In genomic region chr17:4536742-4537411, GRCh38 we compare ENCODE assay signal across 12 cellular contexts. TPM values are rescaled to one million over a fixed set of nuclear protein-coding genes. Genes with fewer than 3 reads are reported as not detected.
A peak's percentile ranks its signal among the peaks of the same experiment; 100 is the strongest.
DNase-seq lines count a peak whose midpoint lies in the region; ATAC-seq and TF ChIP-seq lines count a peak whose summit lies in the region.
"Had no signal": no experiment of that assay in that cellular context is flagged by ENCODE, and none has a peak within 500 bp of the region (broad histone marks: within the 10 kb centered on the region; RNA-seq: fewer than 3 reads in every experiment).

No MANE protein-coding gene starts in this region.

- peaks cover 20% of the 10 kb centered on the region for H3K4me1 Mint-ChIP-seq in Calu3 (ENCODE audit: low read depth, unreplicated experiment)

- peaks cover 0 to 86% (median 36%) of the 10 kb centered on the region in 3 donors for H3K4me1 ChIP-seq in gastroesophageal sphincter
- peaks cover 0 to 37% (median 22%) of the 10 kb centered on the region in 4 donors for H3K4me1 ChIP-seq in sigmoid colon

- TF ChIP-seq POLR2A in gastroesophageal sphincter (IDR thresholded peaks at IDR 0.05) (no peak), sigmoid colon (IDR thresholded peaks at IDR 0.05) (no peak)

- H3K27me3 ChIP-seq in gastroesophageal sphincter (peaks cover 24% of the 10 kb centered on the region), sigmoid colon (peaks cover 0 to 21% (median 6%) of the 10 kb centered on the region in 3 donors)

- peak; percentile 64 for ATAC-seq in gastroesophageal sphincter
- no peak for ATAC-seq in GM21447 (IDR thresholded peaks at IDR 0.05; ENCODE audit: unreplicated experiment)
- ATAC-seq: activated T-cell treated with anti-CD3 and anti-CD28 coated beads, Interleukin-2, amount 50 U/mL, for 72 hours had no signal

- peaks cover 83% of the 10 kb centered on the region for H3K36me3 Mint-ChIP-seq in Calu3 (ENCODE audit: insufficient read depth, unreplicated experiment)

- POLR2A ChIA-PET in RWPE1 (lab: Yijun Ruan, JAX; ENCODE audit: low non-redundant PET), result interaction anchor here (1.1 kb wide), 1 partner anchor 119 kb away, joined by 3 read pairs; no protein-coding TSS in a partner anchor

- no peak for DNase-seq in Calu3
- no peak for DNase-seq in RWPE1 (ENCODE audit: low spot score)
- DNase-seq in sigmoid colon, result no peak
- no peak for DNase-seq in H4 (ENCODE audit: low spot score)
- no peak for DNase-seq in HCEC 1CT
- DNase-seq in HPDE6-E6E7 (ENCODE audit: extremely low spot score), result no peak
- DNase-seq: activated T-cell treated with anti-CD3 and anti-CD28 coated beads, Interleukin-2, amount 50 U/mL, for 72 hours; effector CD4-positive, alpha-beta T cell; HFFc6 had no signal

- TF ChIP-seq CTCF in Calu3 (IDR thresholded peaks at IDR 0.05; ENCODE audit: unreplicated experiment) (no peak), RWPE1 (conservative IDR thresholded peaks at IDR 0.05; ENCODE audit: low read depth) (no peak), gastroesophageal sphincter (IDR thresholded peaks at IDR 0.05) (no peak), sigmoid colon (IDR thresholded peaks at IDR 0.05) (no peak)

- H3K9me3 ChIP-seq in gastroesophageal sphincter (no peaks in the 10 kb centered on the region), sigmoid colon (no peaks in the 10 kb centered on the region)

- H3K27ac Mint-ChIP-seq in Calu3 (ENCODE audit: unreplicated experiment), result peak overlapping the region; percentile 20
- H3K27ac Mint-ChIP-seq: activated T-cell treated with anti-CD3 and anti-CD28 coated beads, Interleukin-2, amount 50 U/mL, for 72 hours; HFFc6 had no signal

- H3K27ac ChIP-seq in RWPE1 (peak overlapping the region; percentile 71), gastroesophageal sphincter (peak overlapping the region in 3 of 4 donors; percentile 71 to 80 (median 75)), sigmoid colon (peak overlapping the region; percentile 52 to 72 (median 61))

- H3K27me3 Mint-ChIP-seq in Calu3 (ENCODE audit: unreplicated experiment), result no peaks in the 10 kb centered on the region

- CTCF ChIA-PET in Calu3 (lab: Charles Lee) (interaction anchor here (0.6 kb wide), 1 partner anchor 116 kb away, joined by 3 read pairs; no protein-coding TSS in a partner anchor), RWPE1 (lab: Yijun Ruan, JAX) (interaction anchor here (0.8 kb wide), 1 partner anchor 37 kb away, joined by 3 read pairs; no protein-coding TSS in a partner anchor)

- no peak for TF ChIP-seq EP300 in gastroesophageal sphincter (IDR thresholded peaks at IDR 0.05)
- no peak for TF ChIP-seq EP300 in sigmoid colon (IDR thresholded peaks at IDR 0.05)

- H3K36me3 ChIP-seq in gastroesophageal sphincter (peaks cover 0 to 46% of the 10 kb centered on the region in 2 donors), sigmoid colon (peaks cover 6 to 36% (median 24%) of the 10 kb centered on the region in 4 donors)

- WGBS in gastroesophageal sphincter (ENCODE audit: low coverage in 1 of 2), 2 donors, result 0% methylated on average over 1 of the region's 18 CpGs; no CpG with 5 or more reads in 1 of the 2 donors
- WGBS in sigmoid colon, 2 donors, result 54 to 66% methylated on average over 18 of the region's 18 CpGs

- intact Hi-C loops in Calu3 (cut with micrococcal nuclease; ENCODE audit: unreplicated experiment) (no loop called here), sigmoid colon (cut with DNase I) (no loop called here)

- H3K4me3 Mint-ChIP-seq in Calu3 (ENCODE audit: low read depth, unreplicated experiment), result no peak overlapping the region
- H3K4me3 Mint-ChIP-seq: activated T-cell treated with anti-CD3 and anti-CD28 coated beads, Interleukin-2, amount 50 U/mL, for 72 hours; HFFc6 had no signal

- no TSS peak for BruUV-seq in Calu3 (replicated peaks; lab: Mats Ljungman, UMichigan)

- H3K4me3 ChIP-seq in gastroesophageal sphincter (peak overlapping the region in 1 of 2 donors; percentile 14), sigmoid colon (no peak overlapping the region)

- H3K9me3 Mint-ChIP-seq in Calu3 (ENCODE audit: low read depth, unreplicated experiment), result no peaks in the 10 kb centered on the region
- H3K9me3 Mint-ChIP-seq: activated T-cell treated with anti-CD3 and anti-CD28 coated beads, Interleukin-2, amount 50 U/mL, for 72 hours; HFFc6 had no signal

RNA-seq across cellular contexts. Expression of gene MYBBP1A, which starts 18.3 kb away (rescaled TPM):
- 61.6 and 64.2 TPM in 2 replicates for total RNA-seq in Calu3 (2022)
- total RNA-seq in gastroesophageal sphincter, result 10 to 100 TPM; 19.1 to 46.4 (median 40.9) TPM
- 10 to 100 TPM; 23.2 to 32.4 (median 27.4) TPM for total RNA-seq in sigmoid colon
- 10 to 100 TPM in 1 of 3 donors, 1 to 10 TPM in 2; 6.6 to 44.5 (median 7.4) TPM for polyA plus RNA-seq in sigmoid colon
- 15.0 and 16.4 TPM in 2 replicates for total RNA-seq in H4 (2014; rRNA removed; shearing (Covaris generic))

RNA-seq across cellular contexts. Expression of gene GGT6, which starts 23.5 kb away (rescaled TPM):
- total RNA-seq in Calu3 (2022) (1.1 and 1.8 TPM in 2 replicates), gastroesophageal sphincter (1 to 10 TPM in 1 of 4 donors, under 1 TPM in 2, not detected in 1; 0.27 to 5.9 (median 0.47) TPM), sigmoid colon (1 to 10 TPM in 1 of 4 donors, under 1 TPM in 1, not detected in 2; 0.71 to 3.0 TPM)
- polyA plus RNA-seq in sigmoid colon, result 10 to 100 TPM; 22.2 to 94.4 (median 28.4) TPM
- total RNA-seq in H4 (2014; rRNA removed; shearing (Covaris generic)), result not detected in 2 replicates
- total RNA-seq: activated T-cell treated with anti-CD3 and anti-CD28 coated beads, Interleukin-2, amount 50 U/mL, for 72 hours; HFFc6; T-helper 2 cell treated with Interferon-gamma antibody and Interleukin-4, amounts not matched to agents 100 ng/mL and 5 ng/mL, for 36 hours had no signal

RNA-seq across cellular contexts. Expression of gene SPNS2, which starts 38.2 kb away (rescaled TPM):
- total RNA-seq in Calu3 (2022) (63.4 and 104 TPM in 2 replicates), gastroesophageal sphincter (10 to 100 TPM; 10.4 to 17.4 (median 16.4) TPM), sigmoid colon (10 to 100 TPM in 1 of 4 donors, 1 to 10 TPM in 3; 5.3 to 10.8 (median 8.3) TPM)
- 10 to 100 TPM in 2 of 3 donors, 1 to 10 TPM in 1; 6.6 to 40.5 (median 12.0) TPM for polyA plus RNA-seq in sigmoid colon
- total RNA-seq in H4 (2014; rRNA removed; shearing (Covaris generic)), result 0.06 and 0.52 TPM in 2 replicates
- total RNA-seq: HFFc6 had no signal

RNA-seq across cellular contexts. Expression of gene SMTNL2, which starts 47.5 kb away (rescaled TPM):
- total RNA-seq in Calu3 (2022) (not detected in 2 replicates), gastroesophageal sphincter (1 to 10 TPM; 2.0 to 5.2 (median 3.7) TPM), sigmoid colon (1 to 10 TPM in 3 of 4 donors, under 1 TPM in 1; 0.33 to 1.9 (median 1.6) TPM)
- under 1 TPM in 2 of 3 donors, not detected in 1; 0.45 to 0.60 TPM for polyA plus RNA-seq in sigmoid colon
- total RNA-seq in H4 (2014; rRNA removed; shearing (Covaris generic)), result 0.08 TPM in 1 of 2 replicates, not detected in the other
- total RNA-seq: activated T-cell treated with anti-CD3 and anti-CD28 coated beads, Interleukin-2, amount 50 U/mL, for 72 hours; HFFc6; T-helper 2 cell treated with Interferon-gamma antibody and Interleukin-4, amounts not matched to agents 100 ng/mL and 5 ng/mL, for 36 hours had no signal
